8 cellular contexts compared by ENCODE assay signal in the genomic region with DNA sequence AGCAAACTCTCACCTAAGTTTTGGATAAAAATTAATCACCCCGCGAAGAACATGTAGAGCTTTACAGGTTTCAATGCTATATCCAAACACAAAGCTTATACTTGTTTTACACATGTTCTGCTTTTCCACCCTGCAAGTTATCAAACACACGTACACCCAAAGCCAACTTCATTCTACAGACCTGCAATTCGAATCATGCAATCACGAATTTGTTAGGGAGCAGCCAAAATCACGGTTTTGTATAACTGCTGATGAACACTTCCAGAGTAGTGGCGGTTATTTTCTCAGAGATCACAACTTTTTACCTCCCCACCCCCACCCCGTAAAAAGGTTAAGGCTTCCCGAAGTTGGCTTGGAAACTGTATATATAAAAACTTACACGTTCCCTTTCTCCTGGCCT. TPM values are rescaled to one million over a fixed set of nuclear protein-coding genes. Genes with fewer than 3 reads are reported as not detected.
DNase-seq lines count a peak whose midpoint lies in the region; ATAC-seq and TF ChIP-seq lines count a peak whose summit lies in the region.

No MANE protein-coding gene starts in this region.

- H3K27me3 ChIP-seq in left ventricle myocardium inferior (ENCODE audit: low read depth) = no peaks in the 10 kb centered on the region
- H3K27me3 ChIP-seq in uterus = no peaks in the 10 kb centered on the region

- intact Hi-C loops in left ventricle myocardium inferior (cut with micrococcal nuclease) (no loop called here), cardiac septum (cut with DNase I) (no loop called here), uterus (cut with DNase I; ENCODE audit: low total_unique reads) (no loop called here)

- TF ChIP-seq CTCF in left ventricle myocardium inferior (IDR thresholded peaks at IDR 0.05; ENCODE audit: borderline replicate concordance) (no peak), uterus (IDR thresholded peaks at IDR 0.05) (no peak)

- peak overlapping the region; percentile 97 for H3K27ac ChIP-seq in left ventricle myocardium inferior (replicated peaks)
- H3K27ac ChIP-seq in uterus = peak overlapping the region; percentile 94 to 99

- H3K4me1 ChIP-seq in left ventricle myocardium inferior = peaks cover 57% of the 10 kb centered on the region
- peaks cover 0 to 13% of the 10 kb centered on the region in 2 donors for H3K4me1 ChIP-seq in uterus

- H3K9me3 ChIP-seq in left ventricle myocardium inferior (replicated peaks) (no peaks in the 10 kb centered on the region), uterus (no peaks in the 10 kb centered on the region)

- DNase-seq in left ventricle myocardium inferior (no peak), cardiac septum (ENCODE audit: low spot score) (no peak), astrocyte of the hippocampus (ENCODE audit: low read depth, low spot score) (peak; percentile 18), medulla oblongata (ENCODE audit: extremely low spot score) (peak; percentile 13), uterus (no peak), cortex of kidney (lab: John Stamatoyannopoulos, UW) (no peak), NCI-H146 treated with DMSO at 0.1 percent for 48 hours (lab: John Stamatoyannopoulos, UW; ENCODE audit: unreplicated experiment) (no peak)

- H3K4me3 ChIP-seq in left ventricle myocardium inferior = peak overlapping the region; percentile 93
- peak overlapping the region in 1 of 2 donors; percentile 88 for H3K4me3 ChIP-seq in uterus

- no peak for ATAC-seq in GM18868 (IDR thresholded peaks at IDR 0.05; ENCODE audit: unreplicated experiment)

- TF ChIP-seq POLR2A in uterus (IDR thresholded peaks at IDR 0.05) = no peak

- H3K36me3 ChIP-seq in left ventricle myocardium inferior = peaks cover 17% of the 10 kb centered on the region
- no peaks in the 10 kb centered on the region for H3K36me3 ChIP-seq in uterus

RNA-seq across cellular contexts. Expression of a gene that starts 1.4 kb away (rescaled TPM):
- 64.5 TPM for total RNA-seq in left ventricle myocardium inferior
- total RNA-seq in cardiac septum = 88.7 TPM
- total RNA-seq in uterus = 100 to 1,000 TPM in 2 of 4 donors, 10 to 100 TPM in 2; 87.9 to 222 (median 102) TPM

RNA-seq across cellular contexts. Expression of a gene that starts 34.1 kb away (rescaled TPM):
- total RNA-seq in left ventricle myocardium inferior (34.9 TPM), cardiac septum (38.9 TPM), uterus (100 to 1,000 TPM in 1 of 4 donors, 10 to 100 TPM in 3; 55.6 to 183 (median 65.4) TPM)

Comparison
In these comparisons a context has a peak if more than half of its experiments do, and no peak if none do; other contexts are left out.
1. DNase-seq: peak in astrocyte of the hippocampus (single experiment) and medulla oblongata (single experiment); none in left ventricle myocardium inferior (single experiment), cardiac septum (single experiment), uterus (0 of 2), cortex of kidney (single experiment) and NCI-H146 treated with DMSO at 0.1 percent for 48 hours (single experiment).